In genomic region chr3:146881366-146881765, GRCh38 we compare ENCODE assay signal across 28 cellular contexts.
"Had no signal": no experiment of that assay in that cellular context is flagged by ENCODE, and none has a peak within 500 bp of the region (broad histone marks: within the 10 kb centered on the region; RNA-seq: fewer than 3 reads in every experiment).

No MANE protein-coding gene starts in this region.

- H3K27me3 ChIP-seq: esophagus muscularis mucosa, heart right ventricle, left lung, neural progenitor cell, right atrium auricular region, stomach, thyroid gland, vagina had no signal

- H3K27ac Mint-ChIP-seq: dendritic cell treated with granulocyte-macrophage colony-stimulating factor and Interleukin-4, amounts not matched to agents 40 ng/mL and 50 ng/mL, for 4 days; naive thymus-derived CD4-positive, alpha-beta T cell; neural progenitor cell had no signal

- H3K4me1 ChIP-seq: esophagus muscularis mucosa, heart right ventricle, left lung, neural progenitor cell, prostate gland, right atrium auricular region, stomach, thyroid gland, vagina had no signal

- ATAC-seq: heart right ventricle; left cardiac atrium; left lung; naive thymus-derived CD4-positive, alpha-beta T cell; sciatic nerve had no signal

- H3K36me3 ChIP-seq: esophagus muscularis mucosa, heart right ventricle, left lung, neural progenitor cell, prostate gland, right atrium auricular region, stomach, thyroid gland, vagina had no signal

- H3K27ac ChIP-seq: esophagus muscularis mucosa, heart right ventricle, left lung, neural progenitor cell, prostate gland, right atrium auricular region, stomach, thyroid gland, vagina had no signal

- H3K27me3 Mint-ChIP-seq: dendritic cell treated with granulocyte-macrophage colony-stimulating factor and Interleukin-4, amounts not matched to agents 40 ng/mL and 50 ng/mL, for 4 days; naive thymus-derived CD4-positive, alpha-beta T cell had no signal

- H3K9me3 ChIP-seq: esophagus muscularis mucosa, heart right ventricle, left lung, prostate gland, right atrium auricular region, thyroid gland, vagina had no signal

- DNase-seq: effector CD8-positive, alpha-beta T cell; glutamatergic neuron; heart right ventricle; hippocampal formation; left cardiac atrium; mammary epithelial cell; mesendoderm; midbrain; naive thymus-derived CD4-positive, alpha-beta T cell; nucleus accumbens; stimulated activated CD4-positive, alpha-beta T cell treated with anti-CD3 and anti-CD28 coated beads, Interleukin-12 subunit alpha, Interleukin-12 subunit beta, amount 100 ng/mL, for 4 hours; stimulated activated CD4-positive, alpha-beta T cell treated with anti-CD3 and anti-CD28 coated beads, Interleukin-1b, Interleukin-23, amount 100 ng/mL, for 48 hours; stimulated activated CD4-positive, alpha-beta T cell treated with anti-CD3 and anti-CD28 coated beads, Interleukin-4, amount 100 ng/mL, for 1 hour; stimulated activated CD8-positive, alpha-beta memory T cell treated with anti-CD3 and anti-CD28 coated beads, Interleukin-4, amount 100 ng/mL, for 48 hours; stimulated activated naive CD4-positive, alpha-beta T cell treated with Interleukin-2 at 50 U/mL for 16 hours; stomach; thyroid gland; trophoblast cell had no signal

- H3K4me3 Mint-ChIP-seq: dendritic cell treated with granulocyte-macrophage colony-stimulating factor and Interleukin-4, amounts not matched to agents 40 ng/mL and 50 ng/mL, for 4 days; naive thymus-derived CD4-positive, alpha-beta T cell; nephron; neural progenitor cell had no signal

- H3K4me1 Mint-ChIP-seq: naive thymus-derived CD4-positive, alpha-beta T cell; neural progenitor cell had no signal

- H3K4me3 ChIP-seq: esophagus muscularis mucosa, heart right ventricle, left lung, neural progenitor cell, prostate gland, right atrium auricular region, smooth muscle cell, stomach, thyroid gland, vagina had no signal

- H3K9me3 Mint-ChIP-seq: neural progenitor cell had no signal

- H3K9ac ChIP-seq: neural progenitor cell had no signal

- H3K36me3 Mint-ChIP-seq: naive thymus-derived CD4-positive, alpha-beta T cell; neural progenitor cell had no signal
